In genomic region chr16:67992661-67993206, GRCh38 we compare ENCODE assay signal across 11 cellular contexts. TPM values are rescaled to one million over a fixed set of nuclear protein-coding genes. Genes with fewer than 3 reads are reported as not detected.
DNase-seq lines count a peak whose midpoint lies in the region; ATAC-seq, FAIRE-seq and TF ChIP-seq lines count a peak whose summit lies in the region.
"Had no signal": no experiment of that assay in that cellular context is flagged by ENCODE, and none has a peak within 500 bp of the region (broad histone marks: within the 10 kb centered on the region; RNA-seq: fewer than 3 reads in every experiment).

No MANE protein-coding gene starts in this region.

- peak overlapping the region in 4 of 10 experiments; percentile 29 to 47 (median 38); a peak in 4 of 20 replicates for H3K4me3 ChIP-seq in BLaER1 treated with 17β-estradiol and CSF1 and Interleukin-3, amounts not matched to agents 10 nM and 100 nM
- H3K4me3 ChIP-seq in GM23338 (no peak overlapping the region), GM12878 (peak overlapping the region; percentile 24; the same call in 1 of the 2 replicates)

- H3K79me2 ChIP-seq in GM23338 (replicated peaks; ENCODE audit: insufficient read depth), result no peaks in the 10 kb centered on the region
- no peaks in the 10 kb centered on the region for H3K79me2 ChIP-seq in GM12878 (ENCODE audit: control insufficient read depth, insufficient read depth, low read length)

- H4K20me1 ChIP-seq in BLaER1 treated with 17β-estradiol and CSF1 and Interleukin-3, amounts not matched to agents 10 nM and 100 nM, result peaks cover 0 to 19% (median 0%) of the 10 kb centered on the region in 11 experiments; a peak in 1 of 22 replicates
- no peaks in the 10 kb centered on the region for H4K20me1 ChIP-seq in GM23338 (replicated peaks; ENCODE audit: insufficient read depth)
- no peaks in the 10 kb centered on the region for H4K20me1 ChIP-seq in GM12878 (ENCODE audit: control insufficient read depth, insufficient read depth)

- FAIRE-seq in GM12878 (lab: Jason Lieb, UNC), result no peak

- H3K36me3 Mint-ChIP-seq in GM23338 (ENCODE audit: low read depth) (no peaks in the 10 kb centered on the region), naive B cell (no peaks in the 10 kb centered on the region), glutamatergic neuron (ENCODE audit: unreplicated experiment) (no peaks in the 10 kb centered on the region)

- ATAC-seq in GM23338 (peak; percentile 24; the same call in 2 of the 3 replicates), GM12878 (peak; percentile 31), naive B cell (ENCODE audit: low read depth in 2 of 2) (no peak), GM21723 (IDR thresholded peaks at IDR 0.05; ENCODE audit: unreplicated experiment) (no peak)

- H3K4me1 Mint-ChIP-seq in GM23338 (no peaks in the 10 kb centered on the region), naive B cell (peaks cover 44 to 83% (median 68%) of the 10 kb centered on the region in 3 donors), glutamatergic neuron (ENCODE audit: low read depth, unreplicated experiment) (no peaks in the 10 kb centered on the region)

- no peaks in the 10 kb centered on the region for H3K27me3 ChIP-seq in BLaER1 treated with 17β-estradiol and CSF1 and Interleukin-3, amounts not matched to agents 10 nM and 100 nM
- H3K27me3 ChIP-seq in GM23338 (ENCODE audit: insufficient read depth) (peaks cover 3% of the 10 kb centered on the region; the same call in 1 of the 2 replicates), GM12878 (replicated peaks in 1 of 2; ENCODE audit: control insufficient read depth in 2 of 2, insufficient read depth in 2 of 2, low read length in 1 of 2) (no peaks in the 10 kb centered on the region)
- H3K27me3 ChIP-seq: thyroid gland had no signal

- peak overlapping the region; percentile 8 to 77 (median 70); a peak in 20 of 22 replicates for H3K9ac ChIP-seq in BLaER1 treated with 17β-estradiol and CSF1 and Interleukin-3, amounts not matched to agents 10 nM and 100 nM
- no peak overlapping the region for H3K9ac ChIP-seq in GM12878 (ENCODE audit: control insufficient read depth, insufficient read depth, low read length)

- peaks cover 20% of the 10 kb centered on the region for H3K27me3 Mint-ChIP-seq in GM23338 (ENCODE audit: insufficient read depth, low read depth, poor library complexity)
- H3K27me3 Mint-ChIP-seq in naive B cell, result no peaks in the 10 kb centered on the region
- H3K27me3 Mint-ChIP-seq in glutamatergic neuron (ENCODE audit: unreplicated experiment), result peaks cover 8% of the 10 kb centered on the region

- RAD21 ChIA-PET in GM12878 (lab: Charles Lee; ENCODE audit: unreplicated experiment), result interaction anchor here (1.8 kb wide), 1 partner anchor 26 kb away, joined by 7 read pairs; no protein-coding TSS in a partner anchor

- peaks cover 3% of the 10 kb centered on the region; the same call in 1 of the 2 replicates for H3K9me2 ChIP-seq in GM23338 (ENCODE audit: insufficient read depth)

- H3K9me3 ChIP-seq in BLaER1 treated with 17β-estradiol and CSF1 and Interleukin-3, amounts not matched to agents 10 nM and 100 nM (replicated peaks in 1 of 11), result peaks cover 0 to 3% (median 0%) of the 10 kb centered on the region in 11 experiments; a peak in 5 of 22 replicates
- no peaks in the 10 kb centered on the region for H3K9me3 ChIP-seq in GM12878 (replicated peaks; ENCODE audit: control insufficient read depth, insufficient read depth, low read length)
- H3K9me3 ChIP-seq: thyroid gland had no signal

- H3K27ac ChIP-seq in BLaER1 treated with 17β-estradiol and CSF1 and Interleukin-3, amounts not matched to agents 10 nM and 100 nM, result peak overlapping the region in 9 of 11 experiments; percentile 7 to 86 (median 81); a peak in 16 of 22 replicates
- H3K27ac ChIP-seq in GM23338 (ENCODE audit: low read depth) (no peak overlapping the region), GM12878 (ENCODE audit: control insufficient read depth, insufficient read depth) (no peak overlapping the region; the same call in 1 of the 2 replicates)

- no peak overlapping the region for H3K27ac Mint-ChIP-seq in GM23338
- H3K27ac Mint-ChIP-seq in naive B cell, result peak overlapping the region; percentile 49 to 99 (median 96)
- H3K27ac Mint-ChIP-seq in glutamatergic neuron (ENCODE audit: unreplicated experiment), result no peak overlapping the region

- TF ChIP-seq POLR2A in GM12878 (IDR thresholded peaks at IDR 0.05; ENCODE audit: low read depth, low read length), result no peak

- 17% methylated on average over 20 of the region's 20 CpGs for WGBS in GM12878 (ENCODE audit: insufficient coverage, insufficient replicate concordance, low lambda C conversion rate, missing lambda C conversion rate)

- no peak for TF ChIP-seq CTCF in GM23338 (conservative IDR thresholded peaks at IDR 0.05; ENCODE audit: low read depth in 2 of 2)
- no peak for TF ChIP-seq CTCF in GM12878 (IDR thresholded peaks at IDR 0.05 in 2 of 3, conservative IDR thresholded peaks at IDR 0.05 in 1 of 3; ENCODE audit: control insufficient read depth in 2 of 3, extremely low read depth in 1 of 3, insufficient read depth in 1 of 3, low read depth in 3 of 3, low read length in 3 of 3)
- no peak for TF ChIP-seq CTCF in glutamatergic neuron (IDR thresholded peaks at IDR 0.05; ENCODE audit: partially characterized antibody, unreplicated experiment)

- SMC1A ChIA-PET in GM12878 (lab: Charles Lee; ENCODE audit: uncharacterized antibody, unreplicated experiment), result interaction anchor here (1.0 to 1.5 kb wide), 4 partner anchors 12 to 48 kb away, joined by 3 read pairs; partner anchors contain the start of gene DPEP3

- H2AFZ ChIP-seq in GM23338 (peak overlapping the region; percentile 96), GM12878 (ENCODE audit: control insufficient read depth, low read depth, low read length) (peak overlapping the region; percentile 63)

- H3K36me3 ChIP-seq in BLaER1 treated with 17β-estradiol and CSF1 and Interleukin-3, amounts not matched to agents 10 nM and 100 nM, result peaks cover 0 to 12% (median 0%) of the 10 kb centered on the region in 11 experiments; a peak in 2 of 22 replicates
- H3K36me3 ChIP-seq in GM23338 (ENCODE audit: insufficient read depth) (no peaks in the 10 kb centered on the region), GM12878 (ENCODE audit: control insufficient read depth in 2 of 2, insufficient read depth in 2 of 2, low read length in 1 of 2) (no peaks in the 10 kb centered on the region)
- H3K36me3 ChIP-seq: thyroid gland had no signal

- H3K4me1 ChIP-seq in BLaER1 treated with 17β-estradiol and CSF1 and Interleukin-3, amounts not matched to agents 10 nM and 100 nM, result peaks cover 26 to 65% (median 47%) of the 10 kb centered on the region in 10 experiments
- H3K4me1 ChIP-seq in GM23338 (ENCODE audit: insufficient read depth) (no peaks in the 10 kb centered on the region), GM12878 (ENCODE audit: control insufficient read depth, insufficient read depth, low read length) (peaks cover 39% of the 10 kb centered on the region)

- in situ Hi-C loops in GM12878 (cut with MboI), result loop anchor here (5.0 kb wide), 1 partner anchor 235 kb away; no protein-coding TSS in a partner anchor

- CTCF ChIA-PET in GM12878 (lab: Yijun Ruan, JAX), result interaction anchor here (1.1 to 2.3 kb wide), 4 partner anchors 16 to 238 kb away, joined by 3 to 23 read pairs (median 4); partner anchors contain the start of gene NFATC3

- no peaks in the 10 kb centered on the region for H3F3A ChIP-seq in GM23338 (replicated peaks; ENCODE audit: low read depth)

- DNase-seq in GM23338 (ENCODE audit: low spot score) (peak; percentile 24), GM12878 (ENCODE audit: low read depth, low spot score) (no peak), naive B cell (no peak), glutamatergic neuron (no peak), NCI-H748 (lab: John Stamatoyannopoulos, UW; ENCODE audit: unreplicated experiment) (no peak), activated gamma-delta T cell treated with Interleukin-2 at 50 U/mL for 16 hours (no peak)
- DNase-seq: cerebellar nuclear complex, DMS 273 treated with DMSO at 0.1 percent for 48 hours had no signal

- no TSS peak for BruUV-seq in GM12878 (replicated peaks; lab: Mats Ljungman, UMichigan)

- peak overlapping the region; percentile 79 to 94 (median 87) for H3K4me2 ChIP-seq in BLaER1 treated with 17β-estradiol and CSF1 and Interleukin-3, amounts not matched to agents 10 nM and 100 nM
- H3K4me2 ChIP-seq in GM23338 (peak overlapping the region; percentile 66; the same call in 1 of the 2 replicates), GM12878 (ENCODE audit: control insufficient read depth, insufficient read depth) (peak overlapping the region; percentile 79)

- TF ChIP-seq EP300 in GM12878 (IDR thresholded peaks at IDR 0.05; ENCODE audit: borderline replicate concordance in 1 of 2, control insufficient read depth in 1 of 2, low read depth in 2 of 2, low read length in 2 of 2), result no peak

- H3K4me3 Mint-ChIP-seq in GM23338 (no peak overlapping the region), naive B cell (peak overlapping the region in 7 of 8 donors; percentile 22 to 89 (median 70)), glutamatergic neuron (ENCODE audit: unreplicated experiment) (no peak overlapping the region)

- POLR2A ChIA-PET in GM12878 (lab: Charles Lee), result no interaction called here

- H3K9me3 Mint-ChIP-seq in GM23338 (peaks cover 4% of the 10 kb centered on the region; the same call in 1 of the 3 replicates), naive B cell (no peaks in the 10 kb centered on the region), glutamatergic neuron (ENCODE audit: unreplicated experiment) (peaks cover 6% of the 10 kb centered on the region)

- intact Hi-C loops in GM12878 (cut with micrococcal nuclease; ENCODE audit: unreplicated experiment), result loop anchor here (1.0 to 2.0 kb wide), 4 partner anchors 31 to 237 kb away; partner anchors contain the start of genes DDX28 and DUS2

- no peak for TF ChIP-seq RAD21 in GM12878 (IDR thresholded peaks at IDR 0.05; ENCODE audit: insufficient read depth, low read depth, low read length)

RNA-seq across cellular contexts. Expression of gene DPEP2, which starts 6.5 kb away (rescaled TPM):
- not detected in 2 replicates for total RNA-seq in GM23338 (2014; rRNA removed; shearing (Covaris generic))
- polyA plus RNA-seq in GM23338 (2016; fragmentation: Nextera tagmentation; extraction: Ambion mirVana), result 0.09 TPM in 1 of 2 replicates, not detected in the other
- total RNA-seq in GM12878 (2013; cell fraction: nucleolus; rRNA removed), result 1.6 and 3.5 TPM in 2 replicates
- 2.8 and 3.4 TPM in 2 replicates for total RNA-seq in GM12878 (2014; rRNA removed)
- 0.78 and 1.0 TPM in 2 replicates for total RNA-seq in GM12878 (2014; rRNA removed; fragmentation: Illumina TruSeq; extraction: Trizol)
- total RNA-seq in GM12878 (2021), result 1.9 and 2.7 TPM in 2 replicates
- 3.9 TPM for polyA plus RNA-seq in GM12878 (2011; ENCODE audit: low read depth)
- 0.04 TPM in 1 of 2 replicates, not detected in the other for polyA plus RNA-seq in GM12878 (2011; rRNA removed)
- 0.15 TPM in 1 of 2 replicates, not detected in the other for polyA plus RNA-seq in GM12878 (2011; cell fraction: cytosol; rRNA removed)
- 0.06 and 0.34 TPM in 2 replicates for polyA plus RNA-seq in GM12878 (2011; cell fraction: nucleus; rRNA removed)
- polyA plus RNA-seq in GM12878 (2012), result 5.0 and 5.8 TPM in 2 replicates
- polyA plus RNA-seq in GM12878 (2014; fragmentation: Illumina TruSeq; extraction: Trizol), result 1.5 and 1.9 TPM in 2 replicates
- 1 to 10 TPM in 1 of 2 experiments, under 1 TPM in 1; 0.74 to 1.1 TPM for polyA plus RNA-seq in GM12878 (2014; fragmentation: Nextera tagmentation; extraction: Ambion mirVana)
- 2.4 and 2.5 TPM in 2 replicates for polyA plus RNA-seq in GM12878 (2014; rRNA removed)
- 1 to 10 TPM; 2.5 to 4.0 TPM for polyA plus RNA-seq in GM12878 (2016; fragmentation: Nextera tagmentation; extraction: Ambion mirVana)
- 2.4 TPM in 1 of 2 replicates, not detected in the other for polyA minus RNA-seq in GM12878 (2011; rRNA and poly(A)+ RNA removed)
- polyA minus RNA-seq in GM12878 (2011; cell fraction: cytosol; rRNA and poly(A)+ RNA removed), result not detected in 2 replicates
- not detected in 2 replicates for polyA minus RNA-seq in GM12878 (2011; cell fraction: nucleus; rRNA and poly(A)+ RNA removed)
- polyA plus RNA-seq in naive B cell (ENCODE audit: low read depth in 6 of 6), result 100 to 1,000 TPM in 1 of 6 donors, 10 to 100 TPM in 5; 57.3 to 125 (median 75.1) TPM
- total RNA-seq in glutamatergic neuron (ENCODE audit: unreplicated experiment), result not detected

RNA-seq across cellular contexts. Expression of gene DPEP3, which starts 12.4 kb away (rescaled TPM):
- total RNA-seq in GM23338 (2014; rRNA removed; shearing (Covaris generic)), result 7.9 and 18.4 TPM in 2 replicates
- 8.8 and 11.1 TPM in 2 replicates for polyA plus RNA-seq in GM23338 (2016; fragmentation: Nextera tagmentation; extraction: Ambion mirVana)
- 0.19 TPM in 1 of 2 replicates, not detected in the other for total RNA-seq in GM12878 (2013; cell fraction: nucleolus; rRNA removed)
- total RNA-seq in GM12878 (2014; rRNA removed), result 0.11 TPM in 1 of 2 replicates, not detected in the other
- total RNA-seq in GM12878 (2014; rRNA removed; fragmentation: Illumina TruSeq; extraction: Trizol), result not detected in 2 replicates
- not detected in 2 replicates for total RNA-seq in GM12878 (2021)
- polyA plus RNA-seq in GM12878 (2011; ENCODE audit: low read depth), result not detected
- polyA plus RNA-seq in GM12878 (2011; rRNA removed), result not detected in 2 replicates
- polyA plus RNA-seq in GM12878 (2011; cell fraction: cytosol; rRNA removed), result not detected in 2 replicates
- polyA plus RNA-seq in GM12878 (2011; cell fraction: nucleus; rRNA removed), result 0.06 and 0.16 TPM in 2 replicates
- polyA plus RNA-seq in GM12878 (2012), result 0.09 TPM in 1 of 2 replicates, not detected in the other
- polyA plus RNA-seq in GM12878 (2014; fragmentation: Illumina TruSeq; extraction: Trizol), result not detected in 2 replicates
- polyA plus RNA-seq in GM12878 (2014; fragmentation: Nextera tagmentation; extraction: Ambion mirVana), result not detected
- polyA plus RNA-seq in GM12878 (2014; rRNA removed), result not detected in 2 replicates
- not detected for polyA plus RNA-seq in GM12878 (2016; fragmentation: Nextera tagmentation; extraction: Ambion mirVana)
- polyA minus RNA-seq in GM12878 (2011; rRNA and poly(A)+ RNA removed), result 0.10 TPM in 1 of 2 replicates, not detected in the other
- not detected in 2 replicates for polyA minus RNA-seq in GM12878 (2011; cell fraction: cytosol; rRNA and poly(A)+ RNA removed)
- not detected in 2 replicates for polyA minus RNA-seq in GM12878 (2011; cell fraction: nucleus; rRNA and poly(A)+ RNA removed)
- under 1 TPM in 4 of 6 donors, not detected in 2; 0.44 to 0.83 (median 0.55) TPM for polyA plus RNA-seq in naive B cell (ENCODE audit: low read depth in 6 of 6)
- not detected for total RNA-seq in glutamatergic neuron (ENCODE audit: unreplicated experiment)

RNA-seq across cellular contexts. Expression of gene DPEP2NB, which starts 23.0 kb away (rescaled TPM):
- not detected in 2 replicates for total RNA-seq in GM23338 (2014; rRNA removed; shearing (Covaris generic))
- polyA plus RNA-seq in GM23338 (2016; fragmentation: Nextera tagmentation; extraction: Ambion mirVana) (0.19 TPM in 1 of 2 replicates, not detected in the other), GM12878 (2011; rRNA removed) (not detected in 2 replicates), GM12878 (2014; fragmentation: Illumina TruSeq; extraction: Trizol) (not detected in 2 replicates), GM12878 (2014; fragmentation: Nextera tagmentation; extraction: Ambion mirVana) (not detected), GM12878 (2014; rRNA removed) (not detected in 2 replicates), GM12878 (2016; fragmentation: Nextera tagmentation; extraction: Ambion mirVana) (not detected), naive B cell (ENCODE audit: low read depth in 6 of 6) (under 1 TPM in 1 of 6 donors, not detected in 5; 0.45 TPM)
- not detected in 2 replicates for total RNA-seq in GM12878 (2013; cell fraction: nucleolus; rRNA removed)
- total RNA-seq in GM12878 (2014; rRNA removed) (not detected in 2 replicates), GM12878 (2014; rRNA removed; fragmentation: Illumina TruSeq; extraction: Trizol) (not detected in 2 replicates), GM12878 (2021) (not detected in 2 replicates), glutamatergic neuron (ENCODE audit: unreplicated experiment) (not detected)
- not detected for polyA plus RNA-seq in GM12878 (2011; ENCODE audit: low read depth)
- 0.05 TPM in 1 of 2 replicates, not detected in the other for polyA plus RNA-seq in GM12878 (2011; cell fraction: cytosol; rRNA removed)
- not detected in 2 replicates for polyA plus RNA-seq in GM12878 (2011; cell fraction: nucleus; rRNA removed)
- not detected in 2 replicates for polyA plus RNA-seq in GM12878 (2012)
- polyA minus RNA-seq in GM12878 (2011; rRNA and poly(A)+ RNA removed), result not detected in 2 replicates
- polyA minus RNA-seq in GM12878 (2011; cell fraction: cytosol; rRNA and poly(A)+ RNA removed), result not detected in 2 replicates
- polyA minus RNA-seq in GM12878 (2011; cell fraction: nucleus; rRNA and poly(A)+ RNA removed), result not detected in 2 replicates
- total RNA-seq: thyroid gland had no signal

RNA-seq across cellular contexts. Expression of gene SLC12A4, which starts 24.3 kb away (rescaled TPM):
- 53.0 and 56.7 TPM in 2 replicates for total RNA-seq in GM23338 (2014; rRNA removed; shearing (Covaris generic))
- polyA plus RNA-seq in GM23338 (2016; fragmentation: Nextera tagmentation; extraction: Ambion mirVana) (17.6 and 19.9 TPM in 2 replicates), GM12878 (2011; rRNA removed) (6.8 and 14.0 TPM in 2 replicates), GM12878 (2014; fragmentation: Illumina TruSeq; extraction: Trizol) (11.5 and 14.0 TPM in 2 replicates), GM12878 (2014; fragmentation: Nextera tagmentation; extraction: Ambion mirVana) (1 to 10 TPM in 1 of 2 experiments, under 1 TPM in 1; 0.95 to 1.7 TPM), GM12878 (2014; rRNA removed) (17.5 and 18.7 TPM in 2 replicates), GM12878 (2016; fragmentation: Nextera tagmentation; extraction: Ambion mirVana) (10 to 100 TPM; 18.6 to 18.7 TPM), naive B cell (ENCODE audit: low read depth in 6 of 6) (1 to 10 TPM; 2.8 to 5.4 (median 3.7) TPM)
- 63.1 and 79.0 TPM in 2 replicates for total RNA-seq in GM12878 (2013; cell fraction: nucleolus; rRNA removed)
- total RNA-seq in GM12878 (2014; rRNA removed) (13.7 and 14.5 TPM in 2 replicates), GM12878 (2014; rRNA removed; fragmentation: Illumina TruSeq; extraction: Trizol) (9.2 and 11.3 TPM in 2 replicates), GM12878 (2021) (33.9 and 39.9 TPM in 2 replicates), glutamatergic neuron (ENCODE audit: unreplicated experiment) (19.9 TPM)
- polyA plus RNA-seq in GM12878 (2011; ENCODE audit: low read depth), result 10.0 TPM
- polyA plus RNA-seq in GM12878 (2011; cell fraction: cytosol; rRNA removed), result 16.1 and 17.3 TPM in 2 replicates
- 100 and 120 TPM in 2 replicates for polyA plus RNA-seq in GM12878 (2011; cell fraction: nucleus; rRNA removed)
- polyA plus RNA-seq in GM12878 (2012), result 24.8 and 27.4 TPM in 2 replicates
- 28.6 and 29.4 TPM in 2 replicates for polyA minus RNA-seq in GM12878 (2011; rRNA and poly(A)+ RNA removed)
- polyA minus RNA-seq in GM12878 (2011; cell fraction: cytosol; rRNA and poly(A)+ RNA removed), result 8.3 and 10.0 TPM in 2 replicates
- polyA minus RNA-seq in GM12878 (2011; cell fraction: nucleus; rRNA and poly(A)+ RNA removed), result 32.5 and 41.5 TPM in 2 replicates

RNA-seq across cellular contexts. Expression of gene DDX28, which starts 30.3 kb away (rescaled TPM):
- 18.0 and 23.8 TPM in 2 replicates for total RNA-seq in GM23338 (2014; rRNA removed; shearing (Covaris generic))
- polyA plus RNA-seq in GM23338 (2016; fragmentation: Nextera tagmentation; extraction: Ambion mirVana), result 11.9 and 12.2 TPM in 2 replicates
- total RNA-seq in GM12878 (2013; cell fraction: nucleolus; rRNA removed), result 13.7 and 15.9 TPM in 2 replicates
- 20.1 and 24.1 TPM in 2 replicates for total RNA-seq in GM12878 (2014; rRNA removed)
- total RNA-seq in GM12878 (2014; rRNA removed; fragmentation: Illumina TruSeq; extraction: Trizol), result 14.8 and 15.8 TPM in 2 replicates
- 25.4 and 25.5 TPM in 2 replicates for total RNA-seq in GM12878 (2021)
- polyA plus RNA-seq in GM12878 (2011; ENCODE audit: low read depth), result 12.2 TPM
- 10.3 and 15.3 TPM in 2 replicates for polyA plus RNA-seq in GM12878 (2011; rRNA removed)
- polyA plus RNA-seq in GM12878 (2011; cell fraction: cytosol; rRNA removed), result 14.2 and 21.8 TPM in 2 replicates
- 15.9 and 17.2 TPM in 2 replicates for polyA plus RNA-seq in GM12878 (2011; cell fraction: nucleus; rRNA removed)
- 13.2 and 14.4 TPM in 2 replicates for polyA plus RNA-seq in GM12878 (2012)
- 14.3 and 14.5 TPM in 2 replicates for polyA plus RNA-seq in GM12878 (2014; fragmentation: Illumina TruSeq; extraction: Trizol)
- 1 to 10 TPM; 3.6 to 7.2 TPM for polyA plus RNA-seq in GM12878 (2014; fragmentation: Nextera tagmentation; extraction: Ambion mirVana)
- 29.3 and 32.3 TPM in 2 replicates for polyA plus RNA-seq in GM12878 (2014; rRNA removed)
- 10 to 100 TPM; 34.1 to 40.4 TPM for polyA plus RNA-seq in GM12878 (2016; fragmentation: Nextera tagmentation; extraction: Ambion mirVana)
- polyA minus RNA-seq in GM12878 (2011; rRNA and poly(A)+ RNA removed), result 12.5 and 19.6 TPM in 2 replicates
- 3.5 and 6.2 TPM in 2 replicates for polyA minus RNA-seq in GM12878 (2011; cell fraction: cytosol; rRNA and poly(A)+ RNA removed)
- 12.8 and 17.3 TPM in 2 replicates for polyA minus RNA-seq in GM12878 (2011; cell fraction: nucleus; rRNA and poly(A)+ RNA removed)
- 10 to 100 TPM; 39.8 to 71.5 (median 48.8) TPM for polyA plus RNA-seq in naive B cell (ENCODE audit: low read depth in 6 of 6)
- 6.7 TPM for total RNA-seq in glutamatergic neuron (ENCODE audit: unreplicated experiment)

Comparison
In these comparisons a context has a peak if more than half of its experiments do, and no peak if none do; other contexts are left out.
1. H3K27ac ChIP-seq: peak in BLaER1 treated with 17β-estradiol and CSF1 and Interleukin-3, amounts not matched to agents 10 nM and 100 nM (9 of 11); none in GM23338 (single experiment) and GM12878 (single experiment).
2. ATAC-seq: peak in GM23338 (single experiment) and GM12878 (single experiment); none in naive B cell (0 of 2) and GM21723 (single experiment).
3. H3K27ac Mint-ChIP-seq: peak in naive B cell (6 of 6); none in GM23338 (single experiment) and glutamatergic neuron (single experiment).
4. H3K4me3 Mint-ChIP-seq: peak in naive B cell (7 of 8); none in GM23338 (single experiment) and glutamatergic neuron (single experiment).
5. Peak in every context shown above with its lines, with median percentiles within 50 percentile points of each other: H3K4me2 ChIP-seq.